ENCODE assay signal across 12 cellular contexts in the genomic region with DNA sequence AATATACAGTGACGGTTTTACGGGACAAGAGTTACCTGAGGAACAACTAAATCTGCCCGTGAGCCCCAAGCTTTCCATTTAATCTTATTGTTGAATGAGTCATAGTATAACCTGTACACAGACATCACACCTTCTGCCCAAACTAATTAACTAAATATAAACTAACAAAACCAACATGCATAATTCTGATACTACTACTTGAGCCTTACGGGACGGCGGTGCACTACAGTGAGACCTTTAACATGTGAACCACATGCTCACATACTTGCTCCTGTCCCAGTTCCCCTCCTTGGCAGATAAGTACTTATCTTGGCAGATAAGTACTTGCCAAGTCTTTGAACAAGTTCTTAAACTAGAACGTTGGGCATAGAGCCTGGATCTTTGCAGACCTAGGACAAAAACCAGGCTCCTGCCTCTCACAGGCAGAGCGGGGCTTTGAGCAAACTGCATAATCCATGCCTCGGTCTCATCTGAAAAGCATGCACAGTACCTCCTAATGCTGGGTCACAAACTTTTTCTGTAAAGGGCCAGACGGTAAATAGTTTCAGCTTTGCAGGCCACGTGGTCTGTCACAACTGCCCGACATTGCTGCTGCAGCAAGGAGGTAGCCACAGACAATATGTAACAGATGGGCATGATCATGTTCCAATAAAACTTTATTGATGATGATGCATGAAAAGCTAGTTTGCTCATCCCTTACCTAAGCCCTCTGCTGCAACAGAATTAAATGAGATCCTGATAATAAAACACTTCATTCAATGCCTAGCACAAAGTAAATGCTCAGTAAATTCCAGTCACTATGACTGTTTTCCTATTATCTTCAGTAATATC. TPM values are rescaled to one million over a fixed set of nuclear protein-coding genes. Genes with fewer than 3 reads are reported as not detected.
DNase-seq lines count a peak whose midpoint lies in the region; ATAC-seq and TF ChIP-seq lines count a peak whose summit lies in the region.
"Had no signal": no experiment of that assay in that cellular context is flagged by ENCODE, and none has a peak within 500 bp of the region (broad histone marks: within the 10 kb centered on the region; RNA-seq: fewer than 3 reads in every experiment).

No MANE protein-coding gene starts in this region.

- H3K36me3 ChIP-seq in left ventricle myocardium inferior: peaks cover 97% of the 10 kb centered on the region
- H3K36me3 ChIP-seq in stomach: peaks cover 51 to 99% (median 96%) of the 10 kb centered on the region in 4 donors

- H3K4me1 Mint-ChIP-seq in activated CD8-positive, alpha-beta T cell treated with anti-CD3 and anti-CD28 coated beads for 36 hours (ENCODE audit: low read depth): peaks cover 64% of the 10 kb centered on the region

- no peak overlapping the region for H3K27ac ChIP-seq in left ventricle myocardium inferior (replicated peaks)
- H3K27ac ChIP-seq in stomach: peak overlapping the region in 4 of 5 donors; percentile 8 to 41 (median 25)
- H3K27ac ChIP-seq: adrenal gland, SJCRH30, testis had no signal

- ATAC-seq in Right ventricle myocardium superior (ENCODE audit: poor library complexity) (peak; percentile 14), left cardiac atrium (peak; percentile 15 to 52), HG03108 (IDR thresholded peaks at IDR 0.05; ENCODE audit: unreplicated experiment) (no peak), HG03039 (IDR thresholded peaks at IDR 0.05; ENCODE audit: unreplicated experiment) (no peak), GM18870 (IDR thresholded peaks at IDR 0.05; ENCODE audit: unreplicated experiment) (no peak)
- ATAC-seq in activated CD8-positive, alpha-beta T cell treated with anti-CD3 and anti-CD28 coated beads for 36 hours: peak; percentile 58

- H3K36me3 Mint-ChIP-seq in activated CD8-positive, alpha-beta T cell treated with anti-CD3 and anti-CD28 coated beads for 36 hours (ENCODE audit: low read depth): peaks cover 74% of the 10 kb centered on the region

- no peak for DNase-seq in Right ventricle myocardium superior
- DNase-seq in left ventricle myocardium inferior: no peak
- no peak for DNase-seq in activated CD8-positive, alpha-beta T cell treated with anti-CD3 and anti-CD28 coated beads for 36 hours
- DNase-seq in left cardiac atrium: no peak
- DNase-seq in stomach: peak; percentile 68
- DNase-seq: cortex of kidney, SJCRH30, testis had no signal

- H3K27me3 Mint-ChIP-seq in activated CD8-positive, alpha-beta T cell treated with anti-CD3 and anti-CD28 coated beads for 36 hours: no peaks in the 10 kb centered on the region

- no peak for TF ChIP-seq POLR2A in stomach (IDR thresholded peaks at IDR 0.05)

- POLR2A ChIA-PET in activated CD8-positive, alpha-beta T cell treated with anti-CD3 and anti-CD28 coated beads for 36 hours (lab: Charles Lee): interaction anchor here (0.9 to 2.0 kb wide), 3 partner anchors 10 to 180 kb away, joined by 3 to 5 read pairs (median 4); no protein-coding TSS in a partner anchor

- H3K4me1 ChIP-seq in left ventricle myocardium inferior (peaks cover 15% of the 10 kb centered on the region), stomach (peaks cover 15 to 66% (median 45%) of the 10 kb centered on the region in 4 donors)
- H3K4me1 ChIP-seq: adrenal gland, SJCRH30, testis had no signal

- intact Hi-C loops in Right ventricle myocardium superior (cut with DNase I) (loop anchor here (10.0 kb wide), 1 partner anchor 494 kb away; no protein-coding TSS in a partner anchor), left ventricle myocardium inferior (cut with micrococcal nuclease) (loop anchor here (10.0 kb wide), 1 partner anchor 494 kb away; no protein-coding TSS in a partner anchor), left cardiac atrium (cut with DNase I) (loop anchor here in 1 of 2 donors (10.0 kb wide), 1 partner anchor 494 kb away; no protein-coding TSS in a partner anchor), stomach (cut with DNase I; ENCODE audit: low total_unique reads) (loop anchor here (10.0 kb wide), 2 partner anchors 344 to 374 kb away; no protein-coding TSS in a partner anchor)
- intact Hi-C loops in activated CD8-positive, alpha-beta T cell treated with anti-CD3 and anti-CD28 coated beads for 36 hours (cut with micrococcal nuclease): no loop called here

- H3K9me3 Mint-ChIP-seq in activated CD8-positive, alpha-beta T cell treated with anti-CD3 and anti-CD28 coated beads for 36 hours: no peaks in the 10 kb centered on the region

- peak overlapping the region; percentile 47 for H3K27ac Mint-ChIP-seq in activated CD8-positive, alpha-beta T cell treated with anti-CD3 and anti-CD28 coated beads for 36 hours

- no peak for TF ChIP-seq EP300 in stomach (IDR thresholded peaks at IDR 0.05)

- no peak overlapping the region for H3K4me3 Mint-ChIP-seq in activated CD8-positive, alpha-beta T cell treated with anti-CD3 and anti-CD28 coated beads for 36 hours

- WGBS in stomach, 5 donors: 27 to 60% (median 40%) methylated on average over 12 of the region's 12 CpGs

- H3K4me3 ChIP-seq in left ventricle myocardium inferior (no peak overlapping the region), stomach (no peak overlapping the region)
- H3K4me3 ChIP-seq: adrenal gland, SJCRH30, testis had no signal

- H3K9me3 ChIP-seq in left ventricle myocardium inferior (replicated peaks): no peaks in the 10 kb centered on the region
- H3K9me3 ChIP-seq in stomach: no peaks in the 10 kb centered on the region
- H3K9me3 ChIP-seq: adrenal gland, SJCRH30, testis had no signal

- H3K27me3 ChIP-seq in left ventricle myocardium inferior (ENCODE audit: low read depth): no peaks in the 10 kb centered on the region
- H3K27me3 ChIP-seq in stomach: no peaks in the 10 kb centered on the region
- H3K27me3 ChIP-seq: adrenal gland, SJCRH30, testis had no signal

- no peak for TF ChIP-seq CTCF in left ventricle myocardium inferior (IDR thresholded peaks at IDR 0.05; ENCODE audit: borderline replicate concordance)
- TF ChIP-seq CTCF in activated CD8-positive, alpha-beta T cell treated with anti-CD3 and anti-CD28 coated beads for 36 hours (IDR thresholded peaks at IDR 0.05): no peak
- no peak for TF ChIP-seq CTCF in stomach (IDR thresholded peaks at IDR 0.05)

- CTCF ChIA-PET in activated CD8-positive, alpha-beta T cell treated with anti-CD3 and anti-CD28 coated beads for 36 hours (lab: Charles Lee): interaction anchor here (0.7 to 2.6 kb wide), 4 partner anchors 9 to 372 kb away, joined by 3 to 7 read pairs (median 3); no protein-coding TSS in a partner anchor

RNA-seq across cellular contexts. Expression of a gene that starts 23.0 kb away (rescaled TPM):
- total RNA-seq in Right ventricle myocardium superior (7.0 TPM), left ventricle myocardium inferior (5.4 TPM), left cardiac atrium (10 to 100 TPM; 12.6 to 15.8 TPM), stomach (10 to 100 TPM; 24.3 to 40.2 (median 31.7) TPM)
- 10 to 100 TPM; 51.3 to 51.8 TPM for total RNA-seq in activated CD8-positive, alpha-beta T cell treated with anti-CD3 and anti-CD28 coated beads for 36 hours
- polyA plus RNA-seq in stomach: 1 to 10 TPM; 6.3 to 9.6 (median 7.1) TPM

Comparison
In these comparisons a context has a peak if more than half of its experiments do, and no peak if none do; other contexts are left out.
1. ATAC-seq: peak in Right ventricle myocardium superior (single experiment), activated CD8-positive, alpha-beta T cell treated with anti-CD3 and anti-CD28 coated beads for 36 hours (single experiment) and left cardiac atrium (2 of 2); none in HG03108 (single experiment), HG03039 (single experiment) and GM18870 (single experiment).